In genomic region chr6:12013368-12013617, GRCh38 we compare ENCODE assay signal across 8 cellular contexts. TPM values are rescaled to one million over a fixed set of nuclear protein-coding genes. Genes with fewer than 3 reads are reported as not detected.
A peak's percentile ranks its signal among the peaks of the same experiment; 100 is the strongest.
DNase-seq lines count a peak whose midpoint lies in the region; ATAC-seq and TF ChIP-seq lines count a peak whose summit lies in the region.

No MANE protein-coding gene starts in this region.

- no peak for TF ChIP-seq CTCF in left lung (IDR thresholded peaks at IDR 0.05)

- peaks cover 39% of the 10 kb centered on the region for H3K36me3 Mint-ChIP-seq in activated CD4-positive, alpha-beta T cell treated with anti-CD3 and anti-CD28 coated beads, Interleukin-2, amount 10 ng/mL, durations not matched to agents 7 days and 5 days (ENCODE audit: low read depth)

- no peaks in the 10 kb centered on the region for H3K27me3 ChIP-seq in adipocyte (replicated peaks; ENCODE audit: control insufficient read depth, insufficient read depth, low read length)
- H3K27me3 ChIP-seq in left lung = no peaks in the 10 kb centered on the region
- no peaks in the 10 kb centered on the region for H3K27me3 ChIP-seq in thymus (ENCODE audit: control insufficient read depth, insufficient read depth)

- WGBS in thymus = 18% methylated on average over 8 of the region's 8 CpGs

- no peak for ATAC-seq in left lung
- ATAC-seq in GM19324 (IDR thresholded peaks at IDR 0.05; ENCODE audit: low FRiP score, unreplicated experiment) = no peak

- H3K9me3 Mint-ChIP-seq in activated CD4-positive, alpha-beta T cell treated with anti-CD3 and anti-CD28 coated beads, Interleukin-2, amount 10 ng/mL, durations not matched to agents 7 days and 5 days = peaks cover 16% of the 10 kb centered on the region

- POLR2A ChIA-PET in activated CD4-positive, alpha-beta T cell treated with anti-CD3 and anti-CD28 coated beads, Interleukin-2, amount 10 ng/mL, durations not matched to agents 7 days and 5 days (lab: Charles Lee) = interaction anchor here (0.6 kb wide), 1 partner anchor 284 kb away, joined by 3 read pairs; no protein-coding TSS in a partner anchor

- H3K4me3 ChIP-seq in adipocyte (ENCODE audit: low read length) (peak overlapping the region; percentile 83), left lung (peak overlapping the region; percentile 70 to 73), thymus (ENCODE audit: low read length) (peak overlapping the region; percentile 81)

- intact Hi-C loops in left lung (cut with DNase I) = no loop called here

- peaks cover 53% of the 10 kb centered on the region for H3K4me1 Mint-ChIP-seq in activated CD4-positive, alpha-beta T cell treated with anti-CD3 and anti-CD28 coated beads, Interleukin-2, amount 10 ng/mL, durations not matched to agents 7 days and 5 days

- no peaks in the 10 kb centered on the region for H3K27me3 Mint-ChIP-seq in activated CD4-positive, alpha-beta T cell treated with anti-CD3 and anti-CD28 coated beads, Interleukin-2, amount 10 ng/mL, durations not matched to agents 7 days and 5 days

- H3K27ac Mint-ChIP-seq in activated CD4-positive, alpha-beta T cell treated with anti-CD3 and anti-CD28 coated beads, Interleukin-2, amount 10 ng/mL, durations not matched to agents 7 days and 5 days = peak overlapping the region; percentile 99

- peak overlapping the region; percentile 87 for H3K9ac ChIP-seq in adipocyte (ENCODE audit: low read length)

- DNase-seq in activated CD4-positive, alpha-beta T cell treated with anti-CD3 and anti-CD28 coated beads, Interleukin-2, amount 10 ng/mL, durations not matched to agents 7 days and 5 days = no peak
- no peak for DNase-seq in activated CD4-positive, alpha-beta T cell treated with anti-CD3 and anti-CD28 coated beads, Interleukin-2, amount 50 U/mL, for 4 hours
- DNase-seq in adipocyte (ENCODE audit: low read depth) = no peak
- no peak for DNase-seq in left lung
- no peak for DNase-seq in SIG-M5 (lab: John Stamatoyannopoulos, UW)
- no peak for DNase-seq in activated CD4-positive, alpha-beta T cell treated with anti-CD3 and anti-CD28 coated beads, Interleukin-2, amount 50 U/mL, for 1 hour

- no peaks in the 10 kb centered on the region for H3K9me3 ChIP-seq in adipocyte (ENCODE audit: control insufficient read depth, low read length)
- H3K9me3 ChIP-seq in left lung = no peaks in the 10 kb centered on the region
- H3K9me3 ChIP-seq in thymus (ENCODE audit: control insufficient read depth) = peaks cover 3% of the 10 kb centered on the region

- CTCF ChIA-PET in activated CD4-positive, alpha-beta T cell treated with anti-CD3 and anti-CD28 coated beads, Interleukin-2, amount 10 ng/mL, durations not matched to agents 7 days and 5 days (lab: Charles Lee) = interaction anchor here (0.5 to 2.7 kb wide), 3 partner anchors 9 to 301 kb away, joined by 4 to 13 read pairs (median 7); no protein-coding TSS in a partner anchor

- H3K36me3 ChIP-seq in adipocyte (ENCODE audit: control insufficient read depth, insufficient read depth, low read length, severe bottlenecking) = peaks cover 13% of the 10 kb centered on the region
- H3K36me3 ChIP-seq in left lung = peaks cover 0 to 25% of the 10 kb centered on the region in 2 donors
- peaks cover 6% of the 10 kb centered on the region for H3K36me3 ChIP-seq in thymus (ENCODE audit: control insufficient read depth, insufficient read depth)

- H3K27ac ChIP-seq in left lung (peak overlapping the region; percentile 97 to 98), thymus (ENCODE audit: low read depth) (no peak overlapping the region)

- H3K4me3 Mint-ChIP-seq in activated CD4-positive, alpha-beta T cell treated with anti-CD3 and anti-CD28 coated beads, Interleukin-2, amount 10 ng/mL, durations not matched to agents 7 days and 5 days = peak overlapping the region; percentile 99

- H3K4me1 ChIP-seq in adipocyte (ENCODE audit: control insufficient read depth, insufficient read depth, low read length) (peaks cover 26% of the 10 kb centered on the region), left lung (peaks cover 5 to 34% of the 10 kb centered on the region in 2 donors), thymus (ENCODE audit: control insufficient read depth, insufficient read depth, low read length) (peaks cover 6% of the 10 kb centered on the region)

RNA-seq across cellular contexts. Expression of gene HIVEP1, which starts 1.2 kb away (rescaled TPM):
- total RNA-seq in activated CD4-positive, alpha-beta T cell treated with anti-CD3 and anti-CD28 coated beads, Interleukin-2, amount 10 ng/mL, durations not matched to agents 7 days and 5 days = 10 to 100 TPM; 24.2 to 33.0 TPM
- total RNA-seq in left lung = 10 to 100 TPM; 29.2 to 35.9 TPM
- polyA plus RNA-seq in thymus = 8.7 TPM
